In the genomic region with DNA sequence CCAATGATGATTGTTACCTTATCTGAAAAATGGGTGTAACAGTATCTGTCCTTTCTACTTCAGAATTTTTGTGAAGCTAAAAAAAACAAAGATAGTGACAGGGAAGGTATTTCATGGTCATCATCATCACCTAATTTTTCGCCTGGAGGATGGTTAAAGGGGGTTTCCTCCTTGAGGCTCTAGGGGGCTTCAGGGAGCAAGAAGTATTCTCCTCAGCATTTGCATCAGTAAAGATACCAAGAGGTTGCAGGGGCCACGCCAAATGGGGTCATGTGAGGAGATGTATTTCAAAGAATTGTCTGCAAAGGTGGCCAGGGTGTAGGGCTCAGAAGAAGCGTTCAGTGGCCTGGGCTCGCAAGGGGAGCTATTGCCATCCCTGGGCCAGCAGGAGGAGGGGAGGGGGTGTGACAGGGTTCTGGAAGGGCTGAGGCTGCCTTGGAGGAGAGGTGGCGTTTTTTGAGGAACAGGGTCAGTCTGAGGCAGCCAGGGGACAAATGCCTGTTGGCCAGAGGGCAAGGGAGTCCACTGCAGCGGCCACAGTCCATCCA, we compare ENCODE assay signal across 22 cellular contexts. TPM values are rescaled to one million over a fixed set of nuclear protein-coding genes. Genes with fewer than 3 reads are reported as not detected.
A peak's percentile ranks its signal among the peaks of the same experiment; 100 is the strongest.
DNase-seq lines count a peak whose midpoint lies in the region; ATAC-seq and TF ChIP-seq lines count a peak whose summit lies in the region.
"Had no signal": no experiment of that assay in that cellular context is flagged by ENCODE, and none has a peak within 500 bp of the region (broad histone marks: within the 10 kb centered on the region; RNA-seq: fewer than 3 reads in every experiment).

No MANE protein-coding gene starts in this region.

- no peak for ATAC-seq in naive thymus-derived CD8-positive, alpha-beta T cell
- ATAC-seq: A549, K562 had no signal

- H3K4me3 ChIP-seq in DOHH2 (ENCODE audit: low read length) (no peak overlapping the region), HEK293 (ENCODE audit: low read depth, low read length) (no peak overlapping the region), astrocyte of the cerebellum (ENCODE audit: low read depth, low read length) (no peak overlapping the region), Caco-2 (ENCODE audit: low read depth, low read length) (no peak overlapping the region)
- H3K4me3 ChIP-seq: A549, K562, PC-9, SK-N-MC had no signal

- H4K20me1 ChIP-seq in DOHH2 (ENCODE audit: control insufficient read depth, insufficient read depth, low read depth, low read length): no peaks in the 10 kb centered on the region

- DNase-seq in astrocyte of the cerebellum (ENCODE audit: low read depth) (no peak), neural crest cell (ENCODE audit: low read depth, low spot score) (no peak), Caco-2 (no peak), HuH-7 (ENCODE audit: low spot score) (no peak)
- no peak for DNase-seq in stimulated activated CD4-positive, alpha-beta T cell treated with anti-CD3 and anti-CD28 coated beads, Interleukin-12 subunit alpha, Interleukin-12 subunit beta, amount 100 ng/mL, for 4 hours
- no peak for DNase-seq in naive thymus-derived CD8-positive, alpha-beta T cell
- DNase-seq: BE2C, DMS79 treated with DMSO at 0.1 percent for 48 hours, GOT3, NCI-H1105 treated with DMSO at 0.1 percent for 48 hours, NCI-H2029 treated with DMSO at 0.1 percent for 48 hours, NCI-H226, NCI-H510A treated with DMSO at 0.1 percent for 48 hours, NCI-H82, PC-9, RPMI8226, SHP77 had no signal

- peak; percentile 36 for TF ChIP-seq CTCF in DOHH2 (IDR thresholded peaks at IDR 0.05; ENCODE audit: low read depth, low read length, poor library complexity, severe bottlenecking)
- no peak for TF ChIP-seq CTCF in HEK293 (tag by site-specific recombination; IDR thresholded peaks at IDR 0.05)
- TF ChIP-seq CTCF in astrocyte of the cerebellum (IDR thresholded peaks at IDR 0.05; ENCODE audit: low read depth, low read length, missing control alignments): peak; percentile 8
- no peak for TF ChIP-seq CTCF in neural crest cell (conservative IDR thresholded peaks at IDR 0.05)
- peak in 1 of 2 experiments; percentile 5 for TF ChIP-seq CTCF in Caco-2 (IDR thresholded peaks at IDR 0.05; ENCODE audit: insufficient read depth in 1 of 2, low read depth in 1 of 2, low read length in 1 of 2, severe bottlenecking in 1 of 2, unreplicated experiment in 1 of 2)

- no TSS peak for BruUV-seq in Caco-2 (replicated peaks; lab: Mats Ljungman, UMichigan)

- H3K36me3 ChIP-seq in DOHH2 (ENCODE audit: control insufficient read depth, low read length) (no peaks in the 10 kb centered on the region), HEK293 (ENCODE audit: control insufficient read depth in 2 of 2, insufficient read depth in 1 of 2, low read length in 2 of 2) (no peaks in the 10 kb centered on the region), Caco-2 (ENCODE audit: control insufficient read depth, insufficient read depth, low read length) (no peaks in the 10 kb centered on the region)
- H3K36me3 ChIP-seq: BE2C had no signal

- in situ Hi-C loops in astrocyte of the cerebellum (cut with HindIII; ENCODE audit: low sequenced_read_pairs): loop anchor here (5.0 kb wide), 1 partner anchor 43 kb away; no protein-coding TSS in a partner anchor

- CTCF ChIA-PET in HEK293 (lab: Yijun Ruan, JAX) (interaction anchor here (1.0 kb wide), 1 partner anchor 77 kb away, joined by 3 read pairs; no protein-coding TSS in a partner anchor), Caco-2 (lab: Charles Lee) (no interaction called here)

- H3K9me2 ChIP-seq in DOHH2 (replicated peaks; ENCODE audit: control insufficient read depth, low read length): no peaks in the 10 kb centered on the region

- H3K4me2 ChIP-seq in DOHH2 (ENCODE audit: low read length): no peak overlapping the region
- H3K4me2 ChIP-seq: A549, PC-9 had no signal

- H3K4me1 Mint-ChIP-seq in neural crest cell (no peaks in the 10 kb centered on the region), Caco-2 (ENCODE audit: low read depth, unreplicated experiment) (no peaks in the 10 kb centered on the region)
- H3K4me1 Mint-ChIP-seq in naive thymus-derived CD8-positive, alpha-beta T cell: peaks cover 0 to 3% (median 2%) of the 10 kb centered on the region in 4 donors

- H3K9me3 ChIP-seq in DOHH2 (ENCODE audit: control insufficient read depth, insufficient read depth, low read length): peaks cover 4% of the 10 kb centered on the region; the same call in 1 of the 2 replicates
- H3K9me3 ChIP-seq in HEK293 (ENCODE audit: control insufficient read depth, insufficient read depth, low read depth, low read length): no peaks in the 10 kb centered on the region
- H3K9me3 ChIP-seq in Caco-2: no peaks in the 10 kb centered on the region
- H3K9me3 ChIP-seq: BE2C had no signal

- H3K27ac ChIP-seq in DOHH2 (ENCODE audit: low read depth, low read length) (no peak overlapping the region), HEK293 (ENCODE audit: extremely low read depth, low read depth, low read length) (no peak overlapping the region)
- H3K27ac ChIP-seq: A549, PC-9, SK-N-MC had no signal

- H3K4me1 ChIP-seq in DOHH2 (ENCODE audit: control insufficient read depth, low read length): no peaks in the 10 kb centered on the region
- H3K4me1 ChIP-seq in HEK293 (ENCODE audit: control insufficient read depth, insufficient read depth, low read length): no peaks in the 10 kb centered on the region
- H3K4me1 ChIP-seq in Caco-2: no peaks in the 10 kb centered on the region
- H3K4me1 ChIP-seq: A549, BE2C had no signal

- H3K4me3 Mint-ChIP-seq in neural crest cell: peak overlapping the region; percentile 52
- H3K4me3 Mint-ChIP-seq in Caco-2 (ENCODE audit: unreplicated experiment): no peak overlapping the region
- H3K4me3 Mint-ChIP-seq in naive thymus-derived CD8-positive, alpha-beta T cell: peak overlapping the region in 1 of 10 donors; percentile 46

- no peaks in the 10 kb centered on the region for H3K36me3 Mint-ChIP-seq in neural crest cell (ENCODE audit: low read depth)
- no peaks in the 10 kb centered on the region for H3K36me3 Mint-ChIP-seq in Caco-2 (ENCODE audit: insufficient read depth, unreplicated experiment)
- H3K36me3 Mint-ChIP-seq in naive thymus-derived CD8-positive, alpha-beta T cell: no peaks in the 10 kb centered on the region

- H3K27ac Mint-ChIP-seq in neural crest cell (ENCODE audit: unreplicated experiment) (no peak overlapping the region), Caco-2 (ENCODE audit: unreplicated experiment) (no peak overlapping the region)
- no peak overlapping the region for H3K27ac Mint-ChIP-seq in naive thymus-derived CD8-positive, alpha-beta T cell

- peaks cover 58% of the 10 kb centered on the region for H3K27me3 Mint-ChIP-seq in neural crest cell (ENCODE audit: low read depth)
- H3K27me3 Mint-ChIP-seq in Caco-2 (ENCODE audit: insufficient read depth, unreplicated experiment): peaks cover 32% of the 10 kb centered on the region
- H3K27me3 Mint-ChIP-seq in naive thymus-derived CD8-positive, alpha-beta T cell: peaks cover 0 to 38% (median 1%) of the 10 kb centered on the region in 5 donors

- intact Hi-C loops in Caco-2 (cut with micrococcal nuclease; ENCODE audit: unreplicated experiment): loop anchor here (1.0 kb wide), 1 partner anchor 51 kb away; no protein-coding TSS in a partner anchor

- H3K9me3 Mint-ChIP-seq in neural crest cell: no peaks in the 10 kb centered on the region
- H3K9me3 Mint-ChIP-seq in Caco-2 (ENCODE audit: unreplicated experiment): peaks cover 6% of the 10 kb centered on the region
- peaks cover 0 to 7% (median 0%) of the 10 kb centered on the region in 9 donors for H3K9me3 Mint-ChIP-seq in naive thymus-derived CD8-positive, alpha-beta T cell

- peaks cover 4% of the 10 kb centered on the region for H3K27me3 ChIP-seq in DOHH2 (ENCODE audit: control insufficient read depth, low read length)
- H3K27me3 ChIP-seq in Caco-2 (replicated peaks; ENCODE audit: control insufficient read depth, insufficient read depth, low read length): no peaks in the 10 kb centered on the region; the same call in none of the 2 replicates
- H3K27me3 ChIP-seq: BE2C had no signal

- no peaks in the 10 kb centered on the region for H3K79me2 ChIP-seq in DOHH2 (ENCODE audit: control insufficient read depth, low read length)

- POLR2A ChIA-PET in HEK293 (lab: Yijun Ruan, JAX) (no interaction called here), Caco-2 (lab: Charles Lee) (no interaction called here)
- POLR2A ChIA-PET in naive thymus-derived CD8-positive, alpha-beta T cell (lab: Charles Lee): interaction anchor here (1.2 kb wide), 1 partner anchor 31 kb away, joined by 3 read pairs; no protein-coding TSS in a partner anchor

- H3F3A ChIP-seq in DOHH2 (ENCODE audit: control insufficient read depth, insufficient read depth): no peaks in the 10 kb centered on the region

TF ChIP-seq in HEK293, 187 proteins besides CTCF, POLR2A, EP300 and RAD21:
- no peak for TF ChIP-seq ZNF155 (tag by site-specific recombination; IDR thresholded peaks at IDR 0.05)
- no peak for TF ChIP-seq GLIS1 (tag by site-specific recombination; IDR thresholded peaks at IDR 0.05)
- TF ChIP-seq ZNF341 (tag by site-specific recombination; IDR thresholded peaks at IDR 0.05; ENCODE audit: low read depth): peak; percentile 34; the same call in 1 of the 2 replicates
- TF ChIP-seq ZNF660 (tag by site-specific recombination; IDR thresholded peaks at IDR 0.05): 0 out of 2 replicates have a peak, but pooled peaks have one; percentile 34

RNA-seq across cellular contexts. Expression of gene NSG1, which starts 7.3 kb away (rescaled TPM):
- total RNA-seq in neural crest cell (23.7 and 24.5 TPM in 2 replicates), Caco-2 (2022) (5.5 and 7.2 TPM in 2 replicates)
- total RNA-seq in naive thymus-derived CD8-positive, alpha-beta T cell: 10 to 100 TPM; 66.3 to 68.0 TPM
- 10 to 100 TPM; 28.1 to 66.1 (median 30.1) TPM for polyA plus RNA-seq in naive thymus-derived CD8-positive, alpha-beta T cell
- total RNA-seq: K562, PC-9 had no signal
- polyA plus RNA-seq: K562 had no signal

Comparison
In these comparisons a context has a peak if more than half of its experiments do, and no peak if none do; other contexts are left out.
1. CTCF ChIP-seq: peak in DOHH2 (single experiment) and astrocyte of the cerebellum (single experiment); none in HEK293 (single experiment) and neural crest cell (single experiment).